ENCODE assay signal across 10 cellular contexts in genomic region chr7:140726304-140726703, GRCh38. TPM values are rescaled to one million over a fixed set of nuclear protein-coding genes. Genes with fewer than 3 reads are reported as not detected.
DNase-seq lines count a peak whose midpoint lies in the region; ATAC-seq and TF ChIP-seq lines count a peak whose summit lies in the region.
"Had no signal": no experiment of that assay in that cellular context is flagged by ENCODE, and none has a peak within 500 bp of the region (broad histone marks: within the 10 kb centered on the region; RNA-seq: fewer than 3 reads in every experiment).

No MANE protein-coding gene starts in this region.

- peak overlapping the region; percentile 0 for H3K27ac Mint-ChIP-seq in stimulated activated naive CD8-positive, alpha-beta T cell treated with anti-CD3 and anti-CD28 coated beads, Interleukin-15, Interleukin-2, amounts not matched to agents 100 ng/mL and 50 ng/mL, for 24 hours
- H3K27ac Mint-ChIP-seq in activated T-helper 17 cell treated with anti-CD3 and anti-CD28 coated beads, Interleukin-2, amount 50 U/mL, for 72 hours, result no peak overlapping the region

- H3F3A ChIP-seq in PC-3 (ENCODE audit: low read length, unreplicated experiment), result no peaks in the 10 kb centered on the region

- no peaks in the 10 kb centered on the region for H3K9me3 Mint-ChIP-seq in stimulated activated naive CD8-positive, alpha-beta T cell treated with anti-CD3 and anti-CD28 coated beads, Interleukin-15, Interleukin-2, amounts not matched to agents 100 ng/mL and 50 ng/mL, for 24 hours
- no peaks in the 10 kb centered on the region for H3K9me3 Mint-ChIP-seq in activated T-helper 17 cell treated with anti-CD3 and anti-CD28 coated beads, Interleukin-2, amount 50 U/mL, for 72 hours

- no peaks in the 10 kb centered on the region for H4K20me1 ChIP-seq in PC-3 (ENCODE audit: low read length)

- no peaks in the 10 kb centered on the region for H3K36me3 ChIP-seq in PC-3 (ENCODE audit: low read depth, low read length)

- no peak overlapping the region for H3K4me2 ChIP-seq in PC-3 (ENCODE audit: low read length)

- CTCF ChIA-PET in PC-3 (lab: Charles Lee), result interaction anchor here (0.6 to 1.1 kb wide), 7 partner anchors 65 to 300 kb away, joined by 3 to 6 read pairs (median 4); no protein-coding TSS in a partner anchor

- H3K4me3 Mint-ChIP-seq in stimulated activated naive CD8-positive, alpha-beta T cell treated with anti-CD3 and anti-CD28 coated beads, Interleukin-15, Interleukin-2, amounts not matched to agents 100 ng/mL and 50 ng/mL, for 24 hours, result no peak overlapping the region
- no peak overlapping the region for H3K4me3 Mint-ChIP-seq in activated T-helper 17 cell treated with anti-CD3 and anti-CD28 coated beads, Interleukin-2, amount 50 U/mL, for 72 hours

- H3K27me3 ChIP-seq in PC-3 (ENCODE audit: low read length), result no peaks in the 10 kb centered on the region

- H3K4me3 ChIP-seq in PC-3 (ENCODE audit: low read length) (no peak overlapping the region), fibroblast of mammary gland (ENCODE audit: control insufficient read depth, low read depth, low read length) (no peak overlapping the region)

- no peak overlapping the region for H2AFZ ChIP-seq in PC-3 (ENCODE audit: low read length)

- no peaks in the 10 kb centered on the region for H3K9me3 ChIP-seq in PC-3 (ENCODE audit: low read length)

- BruUV-seq in PC-3 (replicated peaks; lab: Mats Ljungman, UMichigan), result no TSS peak

- TF ChIP-seq CTCF in PC-3 (conservative IDR thresholded peaks at IDR 0.05; ENCODE audit: low read depth, low read length) (peak; percentile 67), fibroblast of mammary gland (conservative IDR thresholded peaks at IDR 0.05; ENCODE audit: control insufficient read depth, insufficient read depth, low read depth, low read length) (peak; percentile 46)

- H3K9me2 ChIP-seq in PC-3 (replicated peaks; ENCODE audit: low read length), result no peaks in the 10 kb centered on the region

- H3K79me2 ChIP-seq in PC-3 (ENCODE audit: low read length), result no peaks in the 10 kb centered on the region

- no peak for DNase-seq in stimulated activated naive CD8-positive, alpha-beta T cell treated with anti-CD3 and anti-CD28 coated beads, Interleukin-15, Interleukin-2, amounts not matched to agents 100 U/mL and 50 U/mL, for 24 hours
- DNase-seq in PC-3, result peak; percentile 34
- DNase-seq in fibroblast of mammary gland (ENCODE audit: low read depth), result peak; percentile 42
- DNase-seq in stimulated activated CD4-positive, alpha-beta T cell treated with anti-CD3 and anti-CD28 coated beads, Interleukin-4, amount 100 ng/mL, for 4 hours, result no peak
- DNase-seq: NCI-H1417 treated with DMSO at 0.1 percent for 48 hours, retina had no signal

- no peaks in the 10 kb centered on the region for H3K27me3 Mint-ChIP-seq in stimulated activated naive CD8-positive, alpha-beta T cell treated with anti-CD3 and anti-CD28 coated beads, Interleukin-15, Interleukin-2, amounts not matched to agents 100 ng/mL and 50 ng/mL, for 24 hours
- H3K27me3 Mint-ChIP-seq in activated T-helper 17 cell treated with anti-CD3 and anti-CD28 coated beads, Interleukin-2, amount 50 U/mL, for 72 hours, result no peaks in the 10 kb centered on the region

- H3K4me1 Mint-ChIP-seq in stimulated activated naive CD8-positive, alpha-beta T cell treated with anti-CD3 and anti-CD28 coated beads, Interleukin-15, Interleukin-2, amounts not matched to agents 100 ng/mL and 50 ng/mL, for 24 hours (ENCODE audit: low read depth), result peaks cover 28% of the 10 kb centered on the region
- peaks cover 8% of the 10 kb centered on the region for H3K4me1 Mint-ChIP-seq in activated T-helper 17 cell treated with anti-CD3 and anti-CD28 coated beads, Interleukin-2, amount 50 U/mL, for 72 hours

- intact Hi-C loops in PC-3 (cut with micrococcal nuclease), result loop anchor here (1.0 to 5.0 kb wide), 3 partner anchors 271 to 806 kb away; no protein-coding TSS in a partner anchor

- ATAC-seq in stimulated activated naive CD8-positive, alpha-beta T cell treated with anti-CD3 and anti-CD28 coated beads, Interleukin-15, Interleukin-2, amounts not matched to agents 100 U/mL and 50 U/mL, for 24 hours, result no peak
- ATAC-seq in PC-3 (peak; percentile 67), HG02798 (IDR thresholded peaks at IDR 0.05; ENCODE audit: poor library complexity, unreplicated experiment) (no peak), HG03439 (IDR thresholded peaks at IDR 0.05; ENCODE audit: unreplicated experiment) (no peak)
- ATAC-seq in activated T-helper 17 cell treated with anti-CD3 and anti-CD28 coated beads, Interleukin-2, amount 50 U/mL, for 72 hours (replicated peaks), result no peak

- no peaks in the 10 kb centered on the region for H3K36me3 Mint-ChIP-seq in stimulated activated naive CD8-positive, alpha-beta T cell treated with anti-CD3 and anti-CD28 coated beads, Interleukin-15, Interleukin-2, amounts not matched to agents 100 ng/mL and 50 ng/mL, for 24 hours (ENCODE audit: low read depth)
- H3K36me3 Mint-ChIP-seq in activated T-helper 17 cell treated with anti-CD3 and anti-CD28 coated beads, Interleukin-2, amount 50 U/mL, for 72 hours (ENCODE audit: low read depth), result peaks cover 29% of the 10 kb centered on the region

- no peak overlapping the region for H3K9ac ChIP-seq in PC-3 (ENCODE audit: low read length)

- POLR2A ChIA-PET in PC-3 (lab: Charles Lee; ENCODE audit: unreplicated experiment), result interaction anchor here (0.6 kb wide), 2 partner anchors 283 to 289 kb away, joined by 4 to 8 read pairs; partner anchors contain the start of gene MRPS33

- no peak overlapping the region for H3K27ac ChIP-seq in PC-3 (ENCODE audit: low read length)

- H3K4me1 ChIP-seq in PC-3 (ENCODE audit: insufficient read depth, low read length), result no peaks in the 10 kb centered on the region

RNA-seq across cellular contexts. Expression of gene NDUFB2, which starts 29.8 kb away (rescaled TPM):
- total RNA-seq in PC-3 (2014; rRNA removed), result 296 and 325 TPM in 2 replicates
- total RNA-seq in activated T-helper 17 cell treated with anti-CD3 and anti-CD28 coated beads, Interleukin-2, amount 50 U/mL, for 72 hours, result 100 to 1,000 TPM in 1 of 2 donors, 10 to 100 TPM in 1; 92.7 to 215 TPM

RNA-seq across cellular contexts. Expression of gene ADCK2, which starts 53.6 kb away (rescaled TPM):
- 29.4 and 39.3 TPM in 2 replicates for total RNA-seq in PC-3 (2014; rRNA removed)
- 10 to 100 TPM; 16.6 to 28.4 TPM for total RNA-seq in activated T-helper 17 cell treated with anti-CD3 and anti-CD28 coated beads, Interleukin-2, amount 50 U/mL, for 72 hours

Comparison
In these comparisons a context has a peak if more than half of its experiments do, and no peak if none do; other contexts are left out.
1. DNase-seq: peak in PC-3 (single experiment) and fibroblast of mammary gland (single experiment); none in stimulated activated naive CD8-positive, alpha-beta T cell treated with anti-CD3 and anti-CD28 coated beads, Interleukin-15, Interleukin-2, amounts not matched to agents 100 U/mL and 50 U/mL, for 24 hours (single experiment) and stimulated activated CD4-positive, alpha-beta T cell treated with anti-CD3 and anti-CD28 coated beads, Interleukin-4, amount 100 ng/mL, for 4 hours (0 of 2).